17 cellular contexts compared by ENCODE assay signal in genomic region chr15:75045332-75046015, GRCh38. TPM values are rescaled to one million over a fixed set of nuclear protein-coding genes. Genes with fewer than 3 reads are reported as not detected.
A peak's percentile ranks its signal among the peaks of the same experiment; 100 is the strongest.
DNase-seq lines count a peak whose midpoint lies in the region; ATAC-seq and TF ChIP-seq lines count a peak whose summit lies in the region.
"Had no signal": no experiment of that assay in that cellular context is flagged by ENCODE, and none has a peak within 500 bp of the region (broad histone marks: within the 10 kb centered on the region; RNA-seq: fewer than 3 reads in every experiment).

No MANE protein-coding gene starts in this region.

- H3K36me3 ChIP-seq in KMS-11 (ENCODE audit: insufficient read depth) (no peaks in the 10 kb centered on the region), subcutaneous abdominal adipose tissue (ENCODE audit: control insufficient read depth in 5 of 5, insufficient read depth in 5 of 5, low read length in 5 of 5) (peaks cover 0 to 14% (median 0%) of the 10 kb centered on the region in 5 donors)
- H3K36me3 ChIP-seq: colonic mucosa had no signal

- no peaks in the 10 kb centered on the region for H3K9me3 Mint-ChIP-seq in activated T-cell treated with anti-CD3 and anti-CD28 coated beads, Interleukin-2, amount 50 U/mL, for 72 hours
- no peaks in the 10 kb centered on the region for H3K9me3 Mint-ChIP-seq in activated T-cell treated with anti-CD3 and anti-CD28 coated beads, Interleukin-2, amount 50 U/mL, for 4 hours
- no peaks in the 10 kb centered on the region for H3K9me3 Mint-ChIP-seq in central memory CD8-positive, alpha-beta T cell
- H3K9me3 Mint-ChIP-seq: nephron progenitor cell; stimulated activated naive CD8-positive, alpha-beta T cell treated with anti-CD3 and anti-CD28 coated beads, Interleukin-15, Interleukin-2, amounts not matched to agents 100 ng/mL and 50 ng/mL, for 24 hours had no signal

- no peaks in the 10 kb centered on the region for H3K27me3 Mint-ChIP-seq in activated T-cell treated with anti-CD3 and anti-CD28 coated beads, Interleukin-2, amount 50 U/mL, for 72 hours (ENCODE audit: low read depth)
- H3K27me3 Mint-ChIP-seq in activated T-cell treated with anti-CD3 and anti-CD28 coated beads, Interleukin-2, amount 50 U/mL, for 4 hours (ENCODE audit: low read depth) = no peaks in the 10 kb centered on the region
- no peaks in the 10 kb centered on the region for H3K27me3 Mint-ChIP-seq in central memory CD8-positive, alpha-beta T cell
- H3K27me3 Mint-ChIP-seq: stimulated activated naive CD8-positive, alpha-beta T cell treated with anti-CD3 and anti-CD28 coated beads, Interleukin-15, Interleukin-2, amounts not matched to agents 100 ng/mL and 50 ng/mL, for 24 hours had no signal

- peak overlapping the region; percentile 91; the same call in 1 of the 2 replicates for H3K27ac ChIP-seq in KMS-11
- peak overlapping the region; percentile 97 for H3K27ac ChIP-seq in subcutaneous abdominal adipose tissue (ENCODE audit: low read depth, low read length)

- no peak overlapping the region for H3K27ac Mint-ChIP-seq in activated T-cell treated with anti-CD3 and anti-CD28 coated beads, Interleukin-2, amount 50 U/mL, for 72 hours
- peak overlapping the region; percentile 46 for H3K27ac Mint-ChIP-seq in central memory CD8-positive, alpha-beta T cell (ENCODE audit: low read depth)
- H3K27ac Mint-ChIP-seq: nephron progenitor cell; stimulated activated naive CD8-positive, alpha-beta T cell treated with anti-CD3 and anti-CD28 coated beads, Interleukin-15, Interleukin-2, amounts not matched to agents 100 ng/mL and 50 ng/mL, for 24 hours had no signal

- peak overlapping the region; percentile 94 for H3K4me2 ChIP-seq in KMS-11

- H3K9ac ChIP-seq in KMS-11 (no peak overlapping the region), subcutaneous abdominal adipose tissue (ENCODE audit: low read length in 5 of 5) (no peak overlapping the region)

- no peak overlapping the region for H3K4me3 ChIP-seq in KMS-11 (IDR thresholded peaks at IDR 0.05; ENCODE audit: insufficient read depth, low read depth, low read length)
- no peak overlapping the region for H3K4me3 ChIP-seq in subcutaneous abdominal adipose tissue (ENCODE audit: low read depth in 1 of 5, low read length in 5 of 5)
- H3K4me3 ChIP-seq: colonic mucosa had no signal

- H3K79me2 ChIP-seq in KMS-11 (ENCODE audit: insufficient read depth, low read depth) = no peaks in the 10 kb centered on the region

- H3K4me3 Mint-ChIP-seq in activated T-cell treated with anti-CD3 and anti-CD28 coated beads, Interleukin-2, amount 50 U/mL, for 72 hours = peak overlapping the region; percentile 28 to 54
- no peak overlapping the region for H3K4me3 Mint-ChIP-seq in activated T-cell treated with anti-CD3 and anti-CD28 coated beads, Interleukin-2, amount 50 U/mL, for 4 hours
- H3K4me3 Mint-ChIP-seq in central memory CD8-positive, alpha-beta T cell = no peak overlapping the region
- H3K4me3 Mint-ChIP-seq: nephron progenitor cell; stimulated activated naive CD8-positive, alpha-beta T cell treated with anti-CD3 and anti-CD28 coated beads, Interleukin-15, Interleukin-2, amounts not matched to agents 100 ng/mL and 50 ng/mL, for 24 hours had no signal

- no peak for TF ChIP-seq CTCF in KMS-11 (conservative IDR thresholded peaks at IDR 0.05; ENCODE audit: low read depth, low read length)

- H4K20me1 ChIP-seq in KMS-11 (ENCODE audit: insufficient read depth) = no peaks in the 10 kb centered on the region

- no peaks in the 10 kb centered on the region for H3K9me3 ChIP-seq in subcutaneous abdominal adipose tissue (ENCODE audit: control insufficient read depth in 5 of 5, low read length in 5 of 5)
- H3K9me3 ChIP-seq: colonic mucosa had no signal

- peaks cover 3 to 14% of the 10 kb centered on the region in 2 donors for H3K36me3 Mint-ChIP-seq in activated T-cell treated with anti-CD3 and anti-CD28 coated beads, Interleukin-2, amount 50 U/mL, for 72 hours (ENCODE audit: insufficient read depth in 2 of 2)
- H3K36me3 Mint-ChIP-seq in activated T-cell treated with anti-CD3 and anti-CD28 coated beads, Interleukin-2, amount 50 U/mL, for 4 hours (ENCODE audit: insufficient read depth) = peaks cover 9% of the 10 kb centered on the region
- H3K36me3 Mint-ChIP-seq in central memory CD8-positive, alpha-beta T cell (ENCODE audit: insufficient read depth) = no peaks in the 10 kb centered on the region

- H3K27me3 ChIP-seq in KMS-11 (ENCODE audit: insufficient read depth, low read depth) (no peaks in the 10 kb centered on the region), subcutaneous abdominal adipose tissue (ENCODE audit: control insufficient read depth in 5 of 5, insufficient read depth in 4 of 5, low read length in 5 of 5) (peaks cover 0 to 10% (median 0%) of the 10 kb centered on the region in 5 donors)
- H3K27me3 ChIP-seq: colonic mucosa had no signal

- no peak for DNase-seq in activated T-cell treated with anti-CD3 and anti-CD28 coated beads, Interleukin-2, amount 50 U/mL, for 72 hours
- no peak for DNase-seq in activated T-cell treated with anti-CD3 and anti-CD28 coated beads, Interleukin-2, amount 50 U/mL, for 4 hours
- DNase-seq in central memory CD8-positive, alpha-beta T cell (ENCODE audit: low spot score in 2 of 2) = no peak
- no peak for DNase-seq in effector CD4-positive, alpha-beta T cell
- DNase-seq in SIG-M5 (lab: John Stamatoyannopoulos, UW) = no peak
- DNase-seq: activated CD4-positive, CD25-positive, alpha-beta regulatory T cell; activated T-cell treated with anti-CD3 and anti-CD28 coated beads, Interleukin-2, amount 50 U/mL, for 1 hour; amniotic stem cell; colonic mucosa; hippocampal formation; NCI-H345; nephron progenitor cell had no signal

- ATAC-seq in activated T-cell treated with anti-CD3 and anti-CD28 coated beads, Interleukin-2, amount 50 U/mL, for 72 hours (replicated peaks in 1 of 2) = peak; percentile 10
- ATAC-seq in activated T-cell treated with anti-CD3 and anti-CD28 coated beads, Interleukin-2, amount 50 U/mL, for 4 hours = no peak
- ATAC-seq in central memory CD8-positive, alpha-beta T cell (replicated peaks; ENCODE audit: extremely low read depth, poor library complexity, severe bottlenecking) = no peak
- no peak for ATAC-seq in HG03439 (IDR thresholded peaks at IDR 0.05; ENCODE audit: unreplicated experiment)
- ATAC-seq: esophagus mucosa had no signal

- H3K4me1 ChIP-seq in KMS-11 (ENCODE audit: low read depth, poor library complexity, severe bottlenecking) (peaks cover 81% of the 10 kb centered on the region), subcutaneous abdominal adipose tissue (ENCODE audit: control insufficient read depth in 5 of 5, insufficient read depth in 5 of 5, low read length in 5 of 5) (peaks cover 52 to 89% (median 81%) of the 10 kb centered on the region in 5 donors)

- peaks cover 61% of the 10 kb centered on the region for H3K4me1 Mint-ChIP-seq in activated T-cell treated with anti-CD3 and anti-CD28 coated beads, Interleukin-2, amount 50 U/mL, for 72 hours (ENCODE audit: low read depth)
- peaks cover 36% of the 10 kb centered on the region for H3K4me1 Mint-ChIP-seq in activated T-cell treated with anti-CD3 and anti-CD28 coated beads, Interleukin-2, amount 50 U/mL, for 4 hours (ENCODE audit: low read depth)
- H3K4me1 Mint-ChIP-seq in central memory CD8-positive, alpha-beta T cell = peaks cover 28% of the 10 kb centered on the region

- no peak overlapping the region for H2AFZ ChIP-seq in KMS-11 (ENCODE audit: low read depth)

RNA-seq across cellular contexts. Expression of gene PPCDC, which starts 22.1 kb away (rescaled TPM):
- 10 to 100 TPM; 29.6 to 29.7 TPM for total RNA-seq in activated T-cell treated with anti-CD3 and anti-CD28 coated beads, Interleukin-2, amount 50 U/mL, for 72 hours
- 10 to 100 TPM; 15.4 to 17.9 (median 17.8) TPM for total RNA-seq in activated T-cell treated with anti-CD3 and anti-CD28 coated beads, Interleukin-2, amount 50 U/mL, for 4 hours

RNA-seq across cellular contexts. Expression of gene SCAMP5, which starts 50.1 kb away (rescaled TPM):
- 1 to 10 TPM in 1 of 2 donors, under 1 TPM in 1; 0.31 to 1.2 TPM for total RNA-seq in activated T-cell treated with anti-CD3 and anti-CD28 coated beads, Interleukin-2, amount 50 U/mL, for 72 hours
- 1 to 10 TPM in 2 of 3 donors, under 1 TPM in 1; 0.90 to 6.7 (median 1.8) TPM for total RNA-seq in activated T-cell treated with anti-CD3 and anti-CD28 coated beads, Interleukin-2, amount 50 U/mL, for 4 hours

Comparison
In these comparisons a context has a peak if more than half of its experiments do, and no peak if none do; other contexts are left out.
1. ATAC-seq: peak in activated T-cell treated with anti-CD3 and anti-CD28 coated beads, Interleukin-2, amount 50 U/mL, for 72 hours (2 of 2); none in activated T-cell treated with anti-CD3 and anti-CD28 coated beads, Interleukin-2, amount 50 U/mL, for 4 hours (0 of 2), central memory CD8-positive, alpha-beta T cell (single experiment) and HG03439 (single experiment).
2. H3K4me3 Mint-ChIP-seq: peak in activated T-cell treated with anti-CD3 and anti-CD28 coated beads, Interleukin-2, amount 50 U/mL, for 72 hours (2 of 2); none in activated T-cell treated with anti-CD3 and anti-CD28 coated beads, Interleukin-2, amount 50 U/mL, for 4 hours (single experiment) and central memory CD8-positive, alpha-beta T cell (single experiment).